Comparison of ENCODE assay signal across 9 cellular contexts in the genomic region with DNA sequence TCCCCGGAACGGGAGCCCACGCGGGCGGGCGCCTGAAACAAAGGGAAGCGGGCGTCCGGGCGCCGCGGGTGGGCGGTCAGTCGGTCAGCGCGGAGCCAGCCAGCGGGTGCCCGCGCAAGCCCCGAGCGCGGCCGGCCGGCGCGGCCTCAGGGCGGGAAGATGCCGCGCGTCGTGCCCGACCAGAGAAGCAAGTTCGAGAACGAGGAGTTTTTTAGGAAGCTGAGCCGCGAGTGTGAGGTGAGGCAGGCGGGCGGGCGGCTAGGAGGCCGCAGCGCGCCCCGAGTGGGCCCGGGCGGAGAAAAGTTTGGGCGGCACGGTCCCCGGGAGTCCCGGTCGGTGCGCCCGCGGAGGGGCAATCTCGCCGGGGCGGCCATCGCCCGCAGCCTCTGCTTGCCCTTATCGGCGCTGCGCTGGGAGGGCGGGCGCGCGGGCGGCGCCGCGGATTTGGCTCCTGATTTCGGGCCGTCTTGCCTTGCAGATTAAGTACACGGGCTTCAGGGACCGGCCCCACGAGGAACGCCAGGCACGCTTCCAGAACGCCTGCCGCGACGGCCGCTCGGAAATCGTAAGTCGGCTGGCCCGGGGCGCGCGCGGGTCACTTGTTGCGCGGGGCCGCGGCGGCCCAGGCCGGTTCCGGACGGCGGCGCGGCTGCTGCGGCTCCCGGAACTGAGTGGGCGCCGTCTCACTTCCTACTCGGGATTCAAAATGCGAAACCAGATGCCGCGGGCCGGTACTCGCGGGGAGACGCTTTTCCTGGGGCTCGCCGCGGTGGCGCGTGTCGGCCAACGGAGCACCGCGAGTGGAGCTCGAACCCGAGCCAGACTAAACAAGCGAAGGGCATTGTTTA. TPM values are rescaled to one million over a fixed set of nuclear protein-coding genes. Genes with fewer than 3 reads are reported as not detected.
DNase-seq lines count a peak whose midpoint lies in the region; ATAC-seq, FAIRE-seq and TF ChIP-seq lines count a peak whose summit lies in the region.
"Had no signal": no experiment of that assay in that cellular context is flagged by ENCODE, and none has a peak within 500 bp of the region (broad histone marks: within the 10 kb centered on the region; RNA-seq: fewer than 3 reads in every experiment).

No MANE protein-coding gene starts in this region.

- H3K4me2 ChIP-seq in keratinocyte (ENCODE audit: control insufficient read depth, extremely low read depth, insufficient read depth, low read depth, low read length) = peak overlapping the region; percentile 84

- no peak for FAIRE-seq in keratinocyte (lab: Jason Lieb, UNC)
- FAIRE-seq: endometrium had no signal

- ATAC-seq in GM19468 (IDR thresholded peaks at IDR 0.05; ENCODE audit: extremely low read depth, unreplicated experiment) = peak; percentile 8
- ATAC-seq in WTC11 = peak; percentile 30

- peaks cover 14% of the 10 kb centered on the region; the same call in 1 of the 2 replicates for H3K4me1 Mint-ChIP-seq in WTC11

- peaks cover 49% of the 10 kb centered on the region for H3K79me2 ChIP-seq in keratinocyte (ENCODE audit: control insufficient read depth, insufficient read depth, low read length)

- H3K27ac Mint-ChIP-seq in WTC11 = no peak overlapping the region

- peak overlapping the region; percentile 71 to 77 for H3K4me3 ChIP-seq in cardiac fibroblast (replicated peaks in 1 of 2; ENCODE audit: low read depth in 2 of 2, low read length in 2 of 2)
- peak overlapping the region; percentile 77 to 89 (median 84) for H3K4me3 ChIP-seq in keratinocyte (ENCODE audit: control insufficient read depth in 2 of 3, extremely low read depth in 1 of 3, insufficient read depth in 2 of 3, low read depth in 1 of 3, low read length in 3 of 3)

- H3K36me3 ChIP-seq in keratinocyte (ENCODE audit: control insufficient read depth in 2 of 2, extremely low read depth in 1 of 2, insufficient read depth in 2 of 2, low read length in 2 of 2) = peaks cover 0 to 13% of the 10 kb centered on the region in 2 experiments

- DNase-seq in COLO668 (lab: John Stamatoyannopoulos, UW; ENCODE audit: unreplicated experiment) (peak; percentile 74), HUDEP-2 (lab: John Stamatoyannopoulos, UW; ENCODE audit: unreplicated experiment in 76 of 76) (peak in 61 of 76 experiments; percentile 2 to 71 (median 47)), WTC11 (ENCODE audit: low spot score) (peak; percentile 35), cardiac fibroblast (ENCODE audit: low read depth in 2 of 2) (peak; percentile 52 to 62), keratinocyte (ENCODE audit: low read depth, low spot score) (no peak), NCI-H1436 treated with DMSO at 0.1 percent for 48 hours (lab: John Stamatoyannopoulos, UW) (no peak)
- peak; percentile 35 to 56 (median 38) for DNase-seq in stimulated activated CD4-positive, alpha-beta T cell treated with anti-CD3 and anti-CD28 coated beads, Interleukin-12 subunit alpha, Interleukin-12 subunit beta, amount 100 ng/mL, for 48 hours (ENCODE audit: low read depth in 2 of 3, low spot score in 1 of 3)

- H3K36me3 Mint-ChIP-seq in WTC11 = peaks cover 8% of the 10 kb centered on the region; the same call in 1 of the 2 replicates

- no peak for TF ChIP-seq CTCF in WTC11 (IDR thresholded peaks at IDR 0.05)
- TF ChIP-seq CTCF in cardiac fibroblast (IDR thresholded peaks at IDR 0.05; ENCODE audit: low read depth, low read length) = no peak
- no peak for TF ChIP-seq CTCF in keratinocyte (optimal IDR thresholded peaks at IDR 0.05 in 1 of 3, IDR thresholded peaks at IDR 0.05 in 1 of 3, conservative IDR thresholded peaks at IDR 0.05 in 1 of 3; ENCODE audit: extremely low read depth in 1 of 3, insufficient read depth in 2 of 3, low read length in 3 of 3)

- dilution Hi-C loops in keratinocyte (cut with MboI; ENCODE audit: extremely low pct_ligation_motif_present, low sequenced_read_pairs) = no loop called here

- H3K27ac ChIP-seq in keratinocyte (ENCODE audit: control insufficient read depth, insufficient read depth, low read length) = peak overlapping the region; percentile 70

- no peaks in the 10 kb centered on the region for H4K20me1 ChIP-seq in keratinocyte (ENCODE audit: control insufficient read depth, extremely low read depth, insufficient read depth, low read length)

- H2AFZ ChIP-seq in keratinocyte (ENCODE audit: control insufficient read depth, low read length) = peak overlapping the region; percentile 60

- H3K4me1 ChIP-seq in keratinocyte (ENCODE audit: control insufficient read depth, extremely low read depth, insufficient read depth, low read length) = peaks cover 16% of the 10 kb centered on the region

- H3K9me1 ChIP-seq in keratinocyte (ENCODE audit: control insufficient read depth, extremely low read depth, insufficient read depth, low read length) = peaks cover 2% of the 10 kb centered on the region

- CTCF ChIA-PET in WTC11 (lab: Charles Lee) = interaction anchor here (0.7 to 5.1 kb wide), 8 partner anchors 12 to 217 kb away, joined by 3 to 51 read pairs (median 6); a partner anchor contains a TSS

- POLR2A ChIA-PET in WTC11 (lab: Charles Lee) = interaction anchor here (0.7 kb wide), 2 partner anchors 12 to 28 kb away, joined by 3 to 5 read pairs; no protein-coding TSS in a partner anchor

- H3K9me3 ChIP-seq in keratinocyte (ENCODE audit: control insufficient read depth, low read depth, low read length) = no peaks in the 10 kb centered on the region

- H3K27me3 ChIP-seq in keratinocyte (ENCODE audit: control insufficient read depth, extremely low read depth, insufficient read depth, low read length) = no peaks in the 10 kb centered on the region

- peak overlapping the region; percentile 84 for H3K4me3 Mint-ChIP-seq in WTC11

- peaks cover 10% of the 10 kb centered on the region for H3K27me3 Mint-ChIP-seq in WTC11 (ENCODE audit: low read depth)

- no peaks in the 10 kb centered on the region for H3K9me3 Mint-ChIP-seq in WTC11

- peak overlapping the region; percentile 87 for H3K9ac ChIP-seq in keratinocyte (ENCODE audit: control insufficient read depth, extremely low read depth, insufficient read depth, low read length)

TF ChIP-seq in WTC11, 78 proteins besides CTCF, POLR2A, EP300 and RAD21:
- TF ChIP-seq TEAD1 (CRISPR knock-in tag; IDR thresholded peaks at IDR 0.05) (no peak; the same call in 1 of the 2 replicates), JUN (CRISPR knock-in tag; IDR thresholded peaks at IDR 0.05) (0 out of 2 replicates have a peak, but pooled peaks have one; percentile 48)
- TF ChIP-seq, protein P1, sequence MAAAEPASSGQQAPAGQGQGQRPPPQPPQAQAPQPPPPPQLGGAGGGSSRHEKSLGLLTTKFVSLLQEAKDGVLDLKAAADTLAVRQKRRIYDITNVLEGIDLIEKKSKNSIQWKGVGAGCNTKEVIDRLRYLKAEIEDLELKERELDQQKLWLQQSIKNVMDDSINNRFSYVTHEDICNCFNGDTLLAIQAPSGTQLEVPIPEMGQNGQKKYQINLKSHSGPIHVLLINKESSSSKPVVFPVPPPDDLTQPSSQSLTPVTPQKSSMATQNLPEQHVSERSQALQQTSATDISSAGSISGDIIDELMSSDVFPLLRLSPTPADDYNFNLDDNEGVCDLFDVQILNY (CRISPR knock-in tag; IDR thresholded peaks at IDR 0.05) = peak; percentile 35; the same call in 1 of the 2 replicates
- TF ChIP-seq, protein P2, sequence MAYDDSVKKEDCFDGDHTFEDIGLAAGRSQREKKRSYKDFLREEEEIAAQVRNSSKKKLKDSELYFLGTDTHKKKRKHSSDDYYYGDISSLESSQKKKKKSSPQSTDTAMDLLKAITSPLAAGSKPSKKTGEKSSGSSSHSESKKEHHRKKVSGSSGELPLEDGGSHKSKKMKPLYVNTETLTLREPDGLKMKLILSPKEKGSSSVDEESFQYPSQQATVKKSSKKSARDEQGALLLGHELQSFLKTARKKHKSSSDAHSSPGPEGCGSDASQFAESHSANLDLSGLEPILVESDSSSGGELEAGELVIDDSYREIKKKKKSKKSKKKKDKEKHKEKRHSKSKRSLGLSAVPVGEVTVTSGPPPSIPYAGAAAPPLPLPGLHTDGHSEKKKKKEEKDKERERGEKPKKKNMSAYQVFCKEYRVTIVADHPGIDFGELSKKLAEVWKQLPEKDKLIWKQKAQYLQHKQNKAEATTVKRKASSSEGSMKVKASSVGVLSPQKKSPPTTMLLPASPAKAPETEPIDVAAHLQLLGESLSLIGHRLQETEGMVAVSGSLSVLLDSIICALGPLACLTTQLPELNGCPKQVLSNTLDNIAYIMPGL (CRISPR knock-in tag; IDR thresholded peaks at IDR 0.05) = peak; percentile 88; the same call in 1 of the 2 replicates

RNA-seq across cellular contexts. Expression of a gene that starts 0.5 kb away (rescaled TPM):
- total RNA-seq in WTC11 (2021) = 36.9 to 40.9 TPM (median 37.1 TPM) in 3 replicates
- polyA plus RNA-seq in keratinocyte = 18.0 to 55.9 TPM (median 39.7 TPM) in 3 replicates
- polyA plus RNA-seq in keratinocyte (2011; ENCODE audit: low read depth) = 72.1 TPM
- polyA plus RNA-seq in keratinocyte (2011; cell fraction: cytosol; rRNA removed) = 28.7 and 32.0 TPM in 2 replicates
- polyA plus RNA-seq in keratinocyte (2011; cell fraction: nucleus; rRNA removed) = 19.3 and 37.5 TPM in 2 replicates
- polyA plus RNA-seq in keratinocyte (2012; ENCODE audit: low replicate concordance) = 33.0 and 36.9 TPM in 2 replicates
- polyA minus RNA-seq in keratinocyte = 9.6 to 35.9 TPM (median 15.7 TPM) in 3 replicates
- 22.8 TPM for polyA minus RNA-seq in keratinocyte (2011; cell fraction: cytosol; rRNA and poly(A)+ RNA removed)
- 11.6 and 20.8 TPM in 2 replicates for polyA minus RNA-seq in keratinocyte (2011; cell fraction: nucleus; rRNA and poly(A)+ RNA removed)

RNA-seq across cellular contexts. Expression of a gene that starts 41.1 kb away (rescaled TPM):
- 0.57 to 0.89 TPM (median 0.61 TPM) in 3 replicates for total RNA-seq in WTC11 (2021)
- 5.1 to 12.8 TPM (median 6.6 TPM) in 3 replicates for polyA plus RNA-seq in keratinocyte
- polyA plus RNA-seq in keratinocyte (2011; ENCODE audit: low read depth) = 3.3 TPM
- 3.6 and 3.9 TPM in 2 replicates for polyA plus RNA-seq in keratinocyte (2011; cell fraction: cytosol; rRNA removed)
- 48.3 and 56.6 TPM in 2 replicates for polyA plus RNA-seq in keratinocyte (2011; cell fraction: nucleus; rRNA removed)
- 2.9 and 6.8 TPM in 2 replicates for polyA plus RNA-seq in keratinocyte (2012; ENCODE audit: low replicate concordance)
- 5.0 to 6.8 TPM (median 5.4 TPM) in 3 replicates for polyA minus RNA-seq in keratinocyte
- polyA minus RNA-seq in keratinocyte (2011; cell fraction: cytosol; rRNA and poly(A)+ RNA removed) = not detected
- 2.8 and 4.2 TPM in 2 replicates for polyA minus RNA-seq in keratinocyte (2011; cell fraction: nucleus; rRNA and poly(A)+ RNA removed)

Comparison
In these comparisons a context has a peak if more than half of its experiments do, and no peak if none do; other contexts are left out.
1. DNase-seq: peak in COLO668 (single experiment), HUDEP-2 (61 of 76), WTC11 (single experiment), cardiac fibroblast (2 of 2) and stimulated activated CD4-positive, alpha-beta T cell treated with anti-CD3 and anti-CD28 coated beads, Interleukin-12 subunit alpha, Interleukin-12 subunit beta, amount 100 ng/mL, for 48 hours (3 of 3); none in keratinocyte (single experiment) and NCI-H1436 treated with DMSO at 0.1 percent for 48 hours (single experiment).